Comparison of ENCODE assay signal across 8 cellular contexts in the genomic region with DNA sequence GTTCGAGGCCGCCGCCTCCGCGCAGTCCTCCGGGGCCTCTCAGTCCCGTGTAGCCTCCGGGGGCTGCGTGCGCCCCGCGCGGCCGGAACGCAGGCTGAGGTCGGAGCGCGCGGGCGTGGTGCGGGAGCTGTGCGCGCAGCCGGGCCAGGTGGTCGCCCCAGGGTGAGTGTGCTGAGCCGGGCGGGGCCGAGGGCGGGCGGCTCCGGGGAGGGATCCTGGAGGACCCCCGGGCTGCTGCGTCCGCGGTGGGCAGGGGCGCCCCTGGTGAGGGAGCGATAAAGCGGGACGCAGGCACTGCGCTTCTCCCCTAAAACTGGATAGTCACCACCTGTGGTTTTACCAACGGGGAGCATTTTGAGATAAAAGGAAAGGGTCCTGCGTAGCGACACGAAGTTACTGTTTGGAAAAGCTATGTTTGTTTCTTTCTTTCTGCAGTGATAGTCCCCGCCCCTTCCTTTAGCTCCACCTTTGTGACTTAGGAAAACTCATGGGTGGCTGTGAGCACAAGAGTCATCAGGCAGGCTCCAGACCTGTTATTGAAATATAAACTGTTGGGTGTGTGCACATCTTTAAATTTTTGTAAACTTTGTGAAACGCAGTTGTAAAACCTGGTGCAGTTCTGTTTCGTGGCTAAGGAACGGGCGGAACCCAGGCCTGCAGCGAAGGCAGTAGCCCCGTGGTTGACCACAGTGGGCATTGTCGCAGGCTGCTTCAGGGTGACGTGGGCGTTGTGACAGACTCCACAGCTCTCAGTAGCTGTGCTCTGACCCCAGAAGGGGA. TPM values are rescaled to one million over a fixed set of nuclear protein-coding genes. Genes with fewer than 3 reads are reported as not detected.
DNase-seq lines count a peak whose midpoint lies in the region; ATAC-seq and TF ChIP-seq lines count a peak whose summit lies in the region.

No MANE protein-coding gene starts in this region.

- peak overlapping the region; percentile 88 for H3K4me3 Mint-ChIP-seq in CD8-positive, alpha-beta T cell

- DNase-seq in CD8-positive, alpha-beta T cell, result peak in 6 of 7 experiments; percentile 11 to 62 (median 50)
- DNase-seq in KG1 (lab: John Stamatoyannopoulos, UW) (peak; percentile 31), WERI-Rb-1 (no peak), transverse colon (peak; percentile 61)

- peak overlapping the region; percentile 83 for H3K9ac ChIP-seq in mucosa of stomach (ENCODE audit: low read length)

- H3K4me1 ChIP-seq in CD8-positive, alpha-beta T cell (ENCODE audit: insufficient read depth, low read length), result peaks cover 64% of the 10 kb centered on the region
- H3K4me1 ChIP-seq in ectodermal cell (ENCODE audit: control insufficient read depth, insufficient read depth, low read length) (no peaks in the 10 kb centered on the region), mucosa of stomach (ENCODE audit: control insufficient read depth, insufficient read depth, low read length) (peaks cover 23% of the 10 kb centered on the region), transverse colon (peaks cover 18 to 49% (median 37%) of the 10 kb centered on the region in 4 donors)

- POLR2A ChIA-PET in CD8-positive, alpha-beta T cell (lab: Charles Lee), result interaction anchor here (0.9 to 1.0 kb wide), 2 partner anchors 272 to 353 kb away, joined by 3 to 4 read pairs; no protein-coding TSS in a partner anchor

- peak overlapping the region; percentile 98 for H3K4me3 ChIP-seq in CD8-positive, alpha-beta T cell (ENCODE audit: low read depth, low read length)
- peak overlapping the region; percentile 89 for H3K4me3 ChIP-seq in WERI-Rb-1 (ENCODE audit: low read depth, low read length)
- H3K4me3 ChIP-seq in ectodermal cell (ENCODE audit: insufficient read depth, low read depth, low read length), result peak overlapping the region; percentile 68
- peak overlapping the region; percentile 41 for H3K4me3 ChIP-seq in mucosa of stomach (ENCODE audit: low read length)
- peak overlapping the region; percentile 75 to 99 (median 94) for H3K4me3 ChIP-seq in transverse colon

- in situ Hi-C loops in transverse colon (cut with MboI; ENCODE audit: low pct_ligation_motif_present in 1 of 4, low pct_unique_long_range_greater_than_20kb in 1 of 4, low sequenced_read_pairs in 3 of 4), result no loop called here

- no peaks in the 10 kb centered on the region for H3K27me3 ChIP-seq in CD8-positive, alpha-beta T cell (ENCODE audit: insufficient read depth, low read length)
- no peaks in the 10 kb centered on the region for H3K27me3 ChIP-seq in WERI-Rb-1 (ENCODE audit: insufficient read depth, low read depth, severe bottlenecking)
- no peaks in the 10 kb centered on the region for H3K27me3 ChIP-seq in ectodermal cell (ENCODE audit: control insufficient read depth, insufficient read depth, low read length, poor library complexity, severe bottlenecking)
- no peaks in the 10 kb centered on the region for H3K27me3 ChIP-seq in mucosa of stomach (ENCODE audit: control insufficient read depth, insufficient read depth, low read length)
- H3K27me3 ChIP-seq in transverse colon, result no peaks in the 10 kb centered on the region

- peak overlapping the region; percentile 96 for H3K27ac Mint-ChIP-seq in CD8-positive, alpha-beta T cell

- peaks cover 44% of the 10 kb centered on the region for H3K36me3 Mint-ChIP-seq in CD8-positive, alpha-beta T cell

- TF ChIP-seq POLR2A in transverse colon (IDR thresholded peaks at IDR 0.05), result peak; percentile 27

- H3K27ac ChIP-seq in CD8-positive, alpha-beta T cell (ENCODE audit: low read depth, low read length), result peak overlapping the region; percentile 94
- peak overlapping the region; percentile 98 for H3K27ac ChIP-seq in WERI-Rb-1
- peak overlapping the region; percentile 87 for H3K27ac ChIP-seq in ectodermal cell (ENCODE audit: insufficient read depth, low read depth, low read length, poor library complexity, severe bottlenecking)
- peak overlapping the region; percentile 93 to 99 (median 96) for H3K27ac ChIP-seq in transverse colon

- TF ChIP-seq CTCF in CD8-positive, alpha-beta T cell (IDR thresholded peaks at IDR 0.05), result no peak
- 0 out of 2 replicates have a peak, but pooled peaks have one; percentile 6 for TF ChIP-seq CTCF in WERI-Rb-1 (IDR thresholded peaks at IDR 0.05; ENCODE audit: low read depth, low read length)
- peak in 1 of 5 experiments; percentile 6 for TF ChIP-seq CTCF in transverse colon (IDR thresholded peaks at IDR 0.05)

- no peaks in the 10 kb centered on the region for H3K27me3 Mint-ChIP-seq in CD8-positive, alpha-beta T cell (ENCODE audit: low read depth)

- 10% methylated on average over 54 of the region's 54 CpGs for WGBS in ectodermal cell, 2 experiments
- 2% methylated on average over 22 of the region's 54 CpGs; no CpG with 5 or more reads in 1 of the 2 donors for WGBS in transverse colon (ENCODE audit: low coverage in 1 of 2), 2 donors

- no peak for ATAC-seq in CD8-positive, alpha-beta T cell
- ATAC-seq in GM21381 (IDR thresholded peaks at IDR 0.05; ENCODE audit: unreplicated experiment) (peak; percentile 2), HG02588 (IDR thresholded peaks at IDR 0.05; ENCODE audit: unreplicated experiment) (no peak)

- TF ChIP-seq EP300 in transverse colon (IDR thresholded peaks at IDR 0.05; ENCODE audit: low read depth), result no peak

- H3K36me3 ChIP-seq in CD8-positive, alpha-beta T cell (ENCODE audit: insufficient read depth, low read length), result no peaks in the 10 kb centered on the region
- H3K36me3 ChIP-seq in WERI-Rb-1, result peaks cover 9% of the 10 kb centered on the region
- no peaks in the 10 kb centered on the region for H3K36me3 ChIP-seq in ectodermal cell (ENCODE audit: control insufficient read depth, insufficient read depth, low read length)
- H3K36me3 ChIP-seq in mucosa of stomach (ENCODE audit: control insufficient read depth, insufficient read depth, low read length), result no peaks in the 10 kb centered on the region
- peaks cover 0 to 5% (median 0%) of the 10 kb centered on the region in 4 donors for H3K36me3 ChIP-seq in transverse colon

- no peaks in the 10 kb centered on the region for H3K9me3 ChIP-seq in CD8-positive, alpha-beta T cell (ENCODE audit: low read length)
- H3K9me3 ChIP-seq in WERI-Rb-1 (ENCODE audit: severe bottlenecking), result no peaks in the 10 kb centered on the region
- no peaks in the 10 kb centered on the region for H3K9me3 ChIP-seq in ectodermal cell (ENCODE audit: control insufficient read depth, low read length)
- H3K9me3 ChIP-seq in mucosa of stomach (ENCODE audit: control insufficient read depth, low read length), result no peaks in the 10 kb centered on the region
- H3K9me3 ChIP-seq in transverse colon, result no peaks in the 10 kb centered on the region

- H3K9me3 Mint-ChIP-seq in CD8-positive, alpha-beta T cell, result no peaks in the 10 kb centered on the region

- H3K4me1 Mint-ChIP-seq in CD8-positive, alpha-beta T cell (ENCODE audit: low read depth), result peaks cover 77% of the 10 kb centered on the region

- CTCF ChIA-PET in CD8-positive, alpha-beta T cell (lab: Charles Lee), result interaction anchor here (1.6 kb wide), 1 partner anchor 611 kb away, joined by 3 read pairs; the partner anchor contains the start of gene ATP9B

- intact Hi-C loops in CD8-positive, alpha-beta T cell (cut with DNase I, micrococcal nuclease), result loop anchor here in 1 of 2 experiments (5.0 kb wide), 1 partner anchor 232 kb away; no protein-coding TSS in a partner anchor
- intact Hi-C loops in transverse colon (cut with DNase I; ENCODE audit: low total_unique reads), result no loop called here

RNA-seq across cellular contexts. Expression of gene CTDP1, which starts 0.7 kb away (rescaled TPM):
- 100 to 1,000 TPM; 110 to 121 TPM for total RNA-seq in CD8-positive, alpha-beta T cell
- polyA plus RNA-seq in ectodermal cell (2013, experiment 1 of 4), result 27.9 TPM
- 29.6 TPM for polyA plus RNA-seq in ectodermal cell (2013, experiment 2 of 4)
- 22.0 TPM for polyA plus RNA-seq in ectodermal cell (2013, experiment 3 of 4)
- polyA plus RNA-seq in ectodermal cell (2013, experiment 4 of 4), result 23.6 TPM
- total RNA-seq in transverse colon, result 100 to 1,000 TPM in 1 of 4 donors, 10 to 100 TPM in 3; 30.6 to 120 (median 49.3) TPM

Comparison
In these comparisons a context has a peak if more than half of its experiments do, and no peak if none do; other contexts are left out.
1. H3K4me3 ChIP-seq: peak in every context shown above with its lines; median percentile 98 in CD8-positive, alpha-beta T cell; 94 in transverse colon; 89 in WERI-Rb-1; 68 in ectodermal cell; 41 in mucosa of stomach.